ENCODE assay signal across 15 cellular contexts in the genomic region with DNA sequence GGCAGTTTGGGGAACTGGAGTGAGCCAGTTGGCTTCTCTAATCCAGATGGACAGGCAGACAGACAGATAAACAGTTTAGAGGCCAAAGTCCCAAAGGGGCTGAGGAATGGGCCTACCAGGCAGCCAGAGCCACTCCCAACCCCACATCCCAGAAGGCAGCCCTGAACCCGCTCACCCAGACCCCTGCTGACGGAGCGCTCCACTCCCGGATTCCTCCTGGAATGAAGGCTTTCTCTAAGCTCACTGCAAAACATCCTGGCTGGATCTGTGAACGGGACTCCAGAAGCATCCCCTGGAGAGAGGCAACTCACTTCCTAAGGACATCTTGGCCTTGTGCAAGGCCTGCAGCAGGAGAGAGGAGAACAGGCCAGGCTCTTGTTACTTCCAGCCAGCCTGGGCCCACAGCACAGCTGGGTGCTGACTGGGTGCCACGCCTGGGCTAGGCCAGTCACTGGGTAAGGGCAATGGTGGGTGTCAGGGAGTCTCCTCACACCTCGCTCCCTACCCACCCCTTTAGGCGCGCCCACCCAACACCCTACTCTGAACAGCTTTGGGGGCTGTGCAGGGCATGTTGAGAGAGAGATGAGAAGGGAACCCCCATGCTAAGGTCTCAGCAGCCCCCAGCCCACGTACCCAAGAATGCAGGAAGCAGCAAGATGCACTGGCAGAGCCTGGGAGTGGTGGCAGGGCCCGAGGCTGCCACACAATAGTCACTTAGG.
DNase-seq lines count a peak whose midpoint lies in the region; TF ChIP-seq lines count a peak whose summit lies in the region.
"Had no signal": no experiment of that assay in that cellular context is flagged by ENCODE, and none has a peak within 500 bp of the region (broad histone marks: within the 10 kb centered on the region; RNA-seq: fewer than 3 reads in every experiment).

No MANE protein-coding gene starts in this region.

- no peak overlapping the region for H3K23ac ChIP-seq in mesenchymal stem cell (ENCODE audit: low read length in 2 of 2)

- H4K8ac ChIP-seq in mesenchymal stem cell (ENCODE audit: low read length): peak overlapping the region; percentile 24

- DNase-seq in adipocyte (ENCODE audit: low read depth) (peak; percentile 4), fibroblast of the aortic adventitia (ENCODE audit: low read depth) (peak; percentile 39), mesenchymal stem cell (no peak), tibial artery (peak; percentile 62 to 86), medulla oblongata (ENCODE audit: extremely low spot score) (no peak), hepatic stellate cell (ENCODE audit: low spot score) (no peak), caudate nucleus (lab: John Stamatoyannopoulos, UW) (no peak), MV-4-11 (lab: John Stamatoyannopoulos, UW) (no peak)
- DNase-seq: activated naive CD4-positive, alpha-beta T cell treated with anti-CD3 and anti-CD28 coated beads for 36 hours; central memory CD4-positive, alpha-beta T cell; GF-D8; GOT3; NCI-H2107; NK-92 treated with Interleukin-12 subunit alpha and Interleukin-12 subunit beta, amount 100 ng/mL, for 24 hours had no signal

- no peak overlapping the region for H3K14ac ChIP-seq in mesenchymal stem cell (ENCODE audit: low read length in 2 of 2)

- H4K91ac ChIP-seq in mesenchymal stem cell (ENCODE audit: low read length): no peak overlapping the region

- peak overlapping the region; percentile 24 for H3K4me3 ChIP-seq in adipocyte (ENCODE audit: low read length)
- no peak overlapping the region for H3K4me3 ChIP-seq in fibroblast of the aortic adventitia (ENCODE audit: low read depth, low read length)
- H3K4me3 ChIP-seq in mesenchymal stem cell (ENCODE audit: insufficient read depth in 1 of 2, low read depth in 1 of 2, low read length in 2 of 2): no peak overlapping the region
- no peak overlapping the region for H3K4me3 ChIP-seq in tibial artery

- H3K4me1 ChIP-seq in adipocyte (ENCODE audit: control insufficient read depth, insufficient read depth, low read length): peaks cover 11% of the 10 kb centered on the region
- peaks cover 5% of the 10 kb centered on the region for H3K4me1 ChIP-seq in mesenchymal stem cell (ENCODE audit: control insufficient read depth, insufficient read depth, low read depth, low read length)
- peaks cover 0 to 11% (median 4%) of the 10 kb centered on the region in 4 donors for H3K4me1 ChIP-seq in tibial artery

- no peak overlapping the region for H2BK15ac ChIP-seq in mesenchymal stem cell (ENCODE audit: low read depth, poor library complexity, severe bottlenecking)

- WGBS in mesenchymal stem cell: 71% methylated on average over 10 of the region's 11 CpGs

- peak overlapping the region in 1 of 2 experiments; percentile 46 for H3K4ac ChIP-seq in mesenchymal stem cell (ENCODE audit: low read depth in 1 of 2, low read length in 2 of 2)

- no peak overlapping the region for H2BK12ac ChIP-seq in mesenchymal stem cell (ENCODE audit: low read length in 2 of 2)

- H2BK5ac ChIP-seq in mesenchymal stem cell (ENCODE audit: low read depth, low read length, poor library complexity, severe bottlenecking): no peak overlapping the region

- H3K27ac ChIP-seq in mesenchymal stem cell (ENCODE audit: low read length, poor library complexity, severe bottlenecking) (no peak overlapping the region), tibial artery (peak overlapping the region; percentile 11 to 46), caudate nucleus (ENCODE audit: low read depth, low read length) (no peak overlapping the region)
- H3K27ac ChIP-seq: epithelial cell of prostate had no signal

- TF ChIP-seq CTCF in fibroblast of the aortic adventitia (IDR thresholded peaks at IDR 0.05; ENCODE audit: insufficient read depth, low read length): no peak
- no peak for TF ChIP-seq CTCF in tibial artery (IDR thresholded peaks at IDR 0.05)

- peaks cover 4% of the 10 kb centered on the region for H3K27me3 ChIP-seq in adipocyte (replicated peaks; ENCODE audit: control insufficient read depth, insufficient read depth, low read length)
- no peaks in the 10 kb centered on the region for H3K27me3 ChIP-seq in mesenchymal stem cell (ENCODE audit: control insufficient read depth in 1 of 2, insufficient read depth in 1 of 2, low read length in 2 of 2)
- no peaks in the 10 kb centered on the region for H3K27me3 ChIP-seq in tibial artery

- H2AK5ac ChIP-seq in mesenchymal stem cell (ENCODE audit: low read length, severe bottlenecking): no peak overlapping the region

- H2BK120ac ChIP-seq in mesenchymal stem cell (ENCODE audit: low read depth, low read length): no peak overlapping the region

- H3K9me3 ChIP-seq in adipocyte (ENCODE audit: control insufficient read depth, low read length) (no peaks in the 10 kb centered on the region), mesenchymal stem cell (ENCODE audit: control insufficient read depth, low read length) (no peaks in the 10 kb centered on the region), tibial artery (no peaks in the 10 kb centered on the region)

- intact Hi-C loops in tibial artery (cut with DNase I; ENCODE audit: low total_unique reads): no loop called here

- H3K9ac ChIP-seq in adipocyte (ENCODE audit: low read length) (peak overlapping the region; percentile 59), mesenchymal stem cell (ENCODE audit: low read length) (peak overlapping the region; percentile 39)

- no peaks in the 10 kb centered on the region for H3K36me3 ChIP-seq in adipocyte (ENCODE audit: control insufficient read depth, insufficient read depth, low read length, severe bottlenecking)
- no peaks in the 10 kb centered on the region for H3K36me3 ChIP-seq in mesenchymal stem cell (ENCODE audit: control insufficient read depth in 1 of 2, insufficient read depth in 2 of 2, low read depth in 1 of 2, low read length in 2 of 2)
- no peaks in the 10 kb centered on the region for H3K36me3 ChIP-seq in tibial artery

- H3K4me2 ChIP-seq in mesenchymal stem cell (ENCODE audit: low read length, poor library complexity, severe bottlenecking): no peak overlapping the region

- H2AFZ ChIP-seq in mesenchymal stem cell (ENCODE audit: low read depth, low read length): no peak overlapping the region

- H3K79me1 ChIP-seq in mesenchymal stem cell (replicated peaks; ENCODE audit: low read length, poor library complexity, severe bottlenecking): no peaks in the 10 kb centered on the region

- H3K18ac ChIP-seq in mesenchymal stem cell (ENCODE audit: low read depth in 1 of 2, low read length in 2 of 2): no peak overlapping the region

Comparison
In these comparisons a context has a peak if more than half of its experiments do, and no peak if none do; other contexts are left out.
1. DNase-seq: peak in adipocyte (single experiment), fibroblast of the aortic adventitia (single experiment) and tibial artery (2 of 2); none in mesenchymal stem cell (single experiment), medulla oblongata (single experiment), hepatic stellate cell (single experiment), caudate nucleus (0 of 61) and MV-4-11 (single experiment).
2. H3K27ac ChIP-seq: peak in tibial artery (2 of 2); none in mesenchymal stem cell (single experiment) and caudate nucleus (single experiment).